ENCODE assay signal across 33 cellular contexts in the genomic region with DNA sequence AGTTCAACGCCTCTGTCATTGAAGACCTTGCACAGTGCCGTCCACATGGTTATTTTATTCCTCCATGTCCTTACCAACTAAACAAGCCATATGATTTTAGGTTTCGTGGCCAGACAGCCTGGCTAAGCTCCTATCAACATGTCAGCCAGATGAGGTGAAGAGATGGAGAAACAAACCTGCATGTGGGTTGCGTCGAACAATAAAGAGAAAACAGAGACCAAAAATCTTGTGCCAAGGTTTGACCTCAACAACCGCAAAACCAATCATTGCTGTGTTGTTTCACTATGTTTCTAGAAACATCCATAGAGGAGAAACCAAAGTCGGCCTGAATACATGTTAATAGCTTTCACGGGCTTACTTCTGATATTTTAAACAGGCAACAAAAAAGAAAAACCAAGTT.
"Had no signal": no experiment of that assay in that cellular context is flagged by ENCODE, and none has a peak within 500 bp of the region (broad histone marks: within the 10 kb centered on the region; RNA-seq: fewer than 3 reads in every experiment).

No MANE protein-coding gene starts in this region.

- H3K4me1 Mint-ChIP-seq: naive B cell; stimulated activated memory B cell treated with anti-CD40 and anti-IgM and Interleukin-4, amounts not matched to agents 10 μg/mL and 1 μg/mL and 100 μg/mL, for 72 hours had no signal

- H3K27ac ChIP-seq: neutrophil, ovary, parathyroid adenoma, psoas muscle, right lobe of liver, spleen, suprapubic skin, testis, tibial artery, transverse colon, upper lobe of right lung, uterus had no signal

- H3K27me3 ChIP-seq: neutrophil, ovary, right lobe of liver, sigmoid colon, spleen, suprapubic skin, testis, tibial artery, transverse colon, upper lobe of right lung, uterus had no signal

- H3K9ac ChIP-seq: parathyroid adenoma had no signal

- H3K4me3 Mint-ChIP-seq: naive B cell; naive thymus-derived CD8-positive, alpha-beta T cell; natural killer cell treated with Interleukin-12 subunit alpha and Interleukin-12 subunit beta and Interleukin-15 and Interleukin-18, amount 100 ng/mL, for 72 hours; neural crest cell; stimulated activated memory B cell treated with anti-CD40 and anti-IgM and Interleukin-4, amounts not matched to agents 10 μg/mL and 1 μg/mL and 100 μg/mL, for 72 hours; stimulated activated naive CD8-positive, alpha-beta T cell treated with anti-CD3 and anti-CD28 coated beads, Interleukin-15, amount 100 ng/mL, for 72 hours; type B pancreatic cell had no signal

- H3K27me3 Mint-ChIP-seq: naive B cell; naive thymus-derived CD8-positive, alpha-beta T cell; natural killer cell treated with Interleukin-12 subunit alpha and Interleukin-12 subunit beta and Interleukin-15 and Interleukin-18, amount 100 ng/mL, for 72 hours; progenitor cell of endocrine pancreas; stimulated activated memory B cell treated with anti-CD40 and anti-IgM and Interleukin-4, amounts not matched to agents 10 μg/mL and 1 μg/mL and 100 μg/mL, for 72 hours; stimulated activated naive CD8-positive, alpha-beta T cell treated with anti-CD3 and anti-CD28 coated beads, Interleukin-15, amount 100 ng/mL, for 72 hours; type B pancreatic cell had no signal

- H3K36me3 ChIP-seq: neutrophil, ovary, right lobe of liver, sigmoid colon, spleen, suprapubic skin, tibial artery, transverse colon, upper lobe of right lung, uterus had no signal

- ATAC-seq: naive thymus-derived CD8-positive, alpha-beta T cell; natural killer cell treated with Interleukin-12 subunit alpha and Interleukin-12 subunit beta and Interleukin-15 and Interleukin-18, amount 100 ng/mL, for 72 hours; psoas muscle; right cardiac atrium; right lobe of liver; stimulated activated memory B cell treated with anti-CD40 and anti-IgM and Interleukin-4, amounts not matched to agents 10 μg/mL and 1 μg/mL and 100 μg/mL, for 72 hours; stimulated activated naive CD8-positive, alpha-beta T cell treated with anti-CD3 and anti-CD28 coated beads, Interleukin-15, amount 100 ng/mL, for 72 hours; stimulated activated naive CD8-positive, alpha-beta T cell treated with anti-CD3 and anti-CD28 coated beads, Interleukin-15, Interleukin-2, amounts not matched to agents 100 U/mL and 50 U/mL, for 24 hours; upper lobe of right lung had no signal

- DNase-seq: naive B cell; naive thymus-derived CD8-positive, alpha-beta T cell; nucleus accumbens; ovary; posterior cingulate gyrus; psoas muscle; right lobe of liver; sigmoid colon; small intestine; spleen; stimulated activated CD4-positive, alpha-beta T cell treated with anti-CD3 and anti-CD28 coated beads, Interleukin-12 subunit alpha, Interleukin-12 subunit beta, amount 100 ng/mL, for 4 hours; stimulated activated CD4-positive, alpha-beta T cell treated with anti-CD3 and anti-CD28 coated beads, Interleukin-1b, Interleukin-23, amount 100 ng/mL, for 48 hours; stimulated activated CD4-positive, alpha-beta T cell treated with anti-CD3 and anti-CD28 coated beads, Interleukin-4, amount 100 ng/mL, for 1 hour; stimulated activated CD4-positive, alpha-beta T cell treated with anti-CD3 and anti-CD28 coated beads, Interleukin-4, amount 100 ng/mL, for 4 hours; stimulated activated CD8-positive, alpha-beta memory T cell treated with anti-CD3 and anti-CD28 coated beads, Interleukin-4, amount 100 ng/mL, for 48 hours; stimulated activated naive CD4-positive, alpha-beta T cell; stimulated activated naive CD8-positive, alpha-beta T cell treated with anti-CD3 and anti-CD28 coated beads, Interleukin-15, amount 100 ng/mL, for 72 hours; stimulated activated naive CD8-positive, alpha-beta T cell treated with anti-CD3 and anti-CD28 coated beads, Interleukin-15, Interleukin-2, amounts not matched to agents 100 U/mL and 50 U/mL, for 24 hours; substantia nigra; testis; tibial artery; transverse colon; upper lobe of right lung; uterus had no signal

- H3K36me3 Mint-ChIP-seq: naive B cell; naive thymus-derived CD8-positive, alpha-beta T cell; natural killer cell treated with Interleukin-12 subunit alpha and Interleukin-12 subunit beta and Interleukin-15 and Interleukin-18, amount 100 ng/mL, for 72 hours; type B pancreatic cell had no signal

- H2AFZ ChIP-seq: parathyroid adenoma had no signal

- H3K4me1 ChIP-seq: parathyroid adenoma, psoas muscle, right lobe of liver, sigmoid colon, suprapubic skin, testis, tibial artery, transverse colon, upper lobe of right lung, uterus had no signal

- H3K9me3 Mint-ChIP-seq: naive B cell; naive thymus-derived CD8-positive, alpha-beta T cell; natural killer cell treated with Interleukin-12 subunit alpha and Interleukin-12 subunit beta and Interleukin-15 and Interleukin-18, amount 100 ng/mL, for 72 hours; neural crest cell; stimulated activated memory B cell treated with anti-CD40 and anti-IgM and Interleukin-4, amounts not matched to agents 10 μg/mL and 1 μg/mL and 100 μg/mL, for 72 hours had no signal

- H3K4me3 ChIP-seq: ovary, psoas muscle, right lobe of liver, sigmoid colon, spleen, suprapubic skin, testis, tibial artery, transverse colon, upper lobe of right lung, uterus had no signal

- H3K79me2 ChIP-seq: parathyroid adenoma had no signal

- H3K9me3 ChIP-seq: neutrophil, ovary, psoas muscle, right lobe of liver, sigmoid colon, spleen, suprapubic skin, testis, tibial artery, transverse colon, upper lobe of right lung, uterus had no signal

- H3K27ac Mint-ChIP-seq: naive thymus-derived CD8-positive, alpha-beta T cell; natural killer cell treated with Interleukin-12 subunit alpha and Interleukin-12 subunit beta and Interleukin-15 and Interleukin-18, amount 100 ng/mL, for 72 hours; progenitor cell of endocrine pancreas; stimulated activated memory B cell treated with anti-CD40 and anti-IgM and Interleukin-4, amounts not matched to agents 10 μg/mL and 1 μg/mL and 100 μg/mL, for 72 hours; stimulated activated naive CD8-positive, alpha-beta T cell treated with anti-CD3 and anti-CD28 coated beads, Interleukin-15, amount 100 ng/mL, for 72 hours; type B pancreatic cell had no signal
